Comparison of ENCODE assay signal across 8 cellular contexts in the genomic region with DNA sequence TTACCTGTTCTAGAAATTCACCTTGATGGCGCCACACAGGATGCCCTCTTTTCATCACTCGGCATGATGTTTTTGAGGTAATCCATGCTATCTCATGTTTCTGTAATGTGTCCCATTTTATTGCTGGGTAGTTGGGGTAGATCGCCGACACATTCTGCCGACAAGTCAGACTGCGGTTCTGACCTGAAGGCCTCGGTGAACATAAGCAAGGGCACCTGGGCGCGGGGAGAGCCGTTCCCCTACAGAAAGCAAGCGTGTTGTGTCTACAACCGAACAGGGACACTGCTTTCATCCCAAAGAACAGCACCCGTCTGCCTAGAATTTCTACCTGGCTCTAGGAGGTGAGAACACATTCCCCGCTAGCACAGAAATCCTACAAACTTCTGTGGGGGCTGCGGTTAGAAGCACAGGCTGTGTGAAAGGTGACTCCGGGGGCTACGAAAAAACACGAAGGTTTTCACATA.
A peak's percentile ranks its signal among the peaks of the same experiment; 100 is the strongest.
DNase-seq lines count a peak whose midpoint lies in the region; ATAC-seq and TF ChIP-seq lines count a peak whose summit lies in the region.

No MANE protein-coding gene starts in this region.

- ATAC-seq in HG02981 (IDR thresholded peaks at IDR 0.05; ENCODE audit: unreplicated experiment) (no peak), GM21390 (IDR thresholded peaks at IDR 0.05; ENCODE audit: unreplicated experiment) (no peak)

- peak overlapping the region; percentile 13 for H3K9ac ChIP-seq in skeletal muscle satellite cell (ENCODE audit: low read depth, low read length)

- H3K4me3 ChIP-seq in HEK293 (ENCODE audit: low read depth, low read length) = peak overlapping the region; percentile 57
- peak overlapping the region; percentile 52 to 75 for H3K4me3 ChIP-seq in foreskin fibroblast (ENCODE audit: low read depth in 1 of 2, low read length in 2 of 2)
- H3K4me3 ChIP-seq in skeletal muscle satellite cell (ENCODE audit: low read length) = peak overlapping the region; percentile 75

- H3K27me3 ChIP-seq in skeletal muscle satellite cell (ENCODE audit: control insufficient read depth, insufficient read depth, low read length) = peaks cover 14% of the 10 kb centered on the region

- POLR2A ChIA-PET in HEK293 (lab: Yijun Ruan, JAX) = interaction anchor here (0.6 to 5.0 kb wide), 9 partner anchors 9 to 296 kb away, joined by 3 to 91 read pairs (median 5); no protein-coding TSS in a partner anchor

- H3K27ac ChIP-seq in HEK293 (ENCODE audit: extremely low read depth, low read depth, low read length) (peak overlapping the region; percentile 100), VCaP (peak overlapping the region; percentile 97)

- no peak for TF ChIP-seq CTCF in HEK293 (tag by site-specific recombination; IDR thresholded peaks at IDR 0.05)
- no peak for TF ChIP-seq CTCF in VCaP (conservative IDR thresholded peaks at IDR 0.05)
- TF ChIP-seq CTCF in foreskin fibroblast (IDR thresholded peaks at IDR 0.05; ENCODE audit: low read depth, low read length) = no peak

- peaks cover 2% of the 10 kb centered on the region; the same call in 1 of the 2 replicates for H3K4me1 ChIP-seq in HEK293 (ENCODE audit: control insufficient read depth, insufficient read depth, low read length)
- H3K4me1 ChIP-seq in skeletal muscle satellite cell (ENCODE audit: control insufficient read depth, insufficient read depth, low read length) = peaks cover 10% of the 10 kb centered on the region

- H3K4me2 ChIP-seq in skeletal muscle satellite cell (ENCODE audit: low read length) = peak overlapping the region; percentile 91

- no peaks in the 10 kb centered on the region for H3K9me3 ChIP-seq in HEK293 (ENCODE audit: control insufficient read depth, insufficient read depth, low read depth, low read length)
- H3K9me3 ChIP-seq in skeletal muscle satellite cell (replicated peaks; ENCODE audit: low read length) = no peaks in the 10 kb centered on the region

- DNase-seq in foreskin fibroblast (no peak), mucosa of gallbladder (ENCODE audit: low spot score) (no peak), DMS153 (lab: John Stamatoyannopoulos, UW) (no peak)

- H3K36me3 ChIP-seq in HEK293 (ENCODE audit: control insufficient read depth in 2 of 2, insufficient read depth in 1 of 2, low read length in 2 of 2) = no peaks in the 10 kb centered on the region
- H3K36me3 ChIP-seq in skeletal muscle satellite cell (ENCODE audit: insufficient read depth, low read length) = no peaks in the 10 kb centered on the region

- CTCF ChIA-PET in HEK293 (lab: Yijun Ruan, JAX) = no interaction called here

TF ChIP-seq in HEK293, 187 proteins besides CTCF, POLR2A, EP300 and RAD21:
- TF ChIP-seq ZNF501 (tag by site-specific recombination; IDR thresholded peaks at IDR 0.05) = 0 out of 2 replicates have a peak, but pooled peaks have one; percentile 12
- TF ChIP-seq ZBTB20 (tag by site-specific recombination; IDR thresholded peaks at IDR 0.05) = peak; percentile 7; the same call in 1 of the 2 replicates
- TF ChIP-seq, protein P1, sequence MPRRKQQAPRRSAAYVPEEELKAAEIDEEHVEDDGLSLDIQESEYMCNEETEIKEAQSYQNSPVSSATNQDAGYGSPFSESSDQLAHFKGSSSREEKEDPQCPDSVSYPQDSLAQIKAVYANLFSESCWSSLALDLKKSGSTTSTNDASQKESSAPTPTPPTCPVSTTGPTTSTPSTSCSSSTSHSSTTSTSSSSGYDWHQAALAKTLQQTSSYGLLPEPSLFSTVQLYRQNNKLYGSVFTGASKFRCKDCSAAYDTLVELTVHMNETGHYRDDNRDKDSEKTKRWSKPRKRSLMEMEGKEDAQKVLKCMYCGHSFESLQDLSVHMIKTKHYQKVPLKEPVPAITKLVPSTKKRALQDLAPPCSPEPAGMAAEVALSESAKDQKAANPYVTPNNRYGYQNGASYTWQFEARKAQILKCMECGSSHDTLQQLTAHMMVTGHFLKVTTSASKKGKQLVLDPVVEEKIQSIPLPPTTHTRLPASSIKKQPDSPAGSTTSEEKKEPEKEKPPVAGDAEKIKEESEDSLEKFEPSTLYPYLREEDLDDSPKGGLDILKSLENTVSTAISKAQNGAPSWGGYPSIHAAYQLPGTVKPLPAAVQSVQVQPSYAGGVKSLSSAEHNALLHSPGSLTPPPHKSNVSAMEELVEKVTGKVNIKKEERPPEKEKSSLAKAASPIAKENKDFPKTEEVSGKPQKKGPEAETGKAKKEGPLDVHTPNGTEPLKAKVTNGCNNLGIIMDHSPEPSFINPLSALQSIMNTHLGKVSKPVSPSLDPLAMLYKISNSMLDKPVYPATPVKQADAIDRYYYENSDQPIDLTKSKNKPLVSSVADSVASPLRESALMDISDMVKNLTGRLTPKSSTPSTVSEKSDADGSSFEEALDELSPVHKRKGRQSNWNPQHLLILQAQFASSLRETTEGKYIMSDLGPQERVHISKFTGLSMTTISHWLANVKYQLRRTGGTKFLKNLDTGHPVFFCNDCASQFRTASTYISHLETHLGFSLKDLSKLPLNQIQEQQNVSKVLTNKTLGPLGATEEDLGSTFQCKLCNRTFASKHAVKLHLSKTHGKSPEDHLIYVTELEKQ (tag by site-specific recombination; IDR thresholded peaks at IDR 0.05; ENCODE audit: borderline replicate concordance) = 0 out of 2 replicates have a peak, but pooled peaks have one; percentile 6
- TF ChIP-seq, protein P2, sequence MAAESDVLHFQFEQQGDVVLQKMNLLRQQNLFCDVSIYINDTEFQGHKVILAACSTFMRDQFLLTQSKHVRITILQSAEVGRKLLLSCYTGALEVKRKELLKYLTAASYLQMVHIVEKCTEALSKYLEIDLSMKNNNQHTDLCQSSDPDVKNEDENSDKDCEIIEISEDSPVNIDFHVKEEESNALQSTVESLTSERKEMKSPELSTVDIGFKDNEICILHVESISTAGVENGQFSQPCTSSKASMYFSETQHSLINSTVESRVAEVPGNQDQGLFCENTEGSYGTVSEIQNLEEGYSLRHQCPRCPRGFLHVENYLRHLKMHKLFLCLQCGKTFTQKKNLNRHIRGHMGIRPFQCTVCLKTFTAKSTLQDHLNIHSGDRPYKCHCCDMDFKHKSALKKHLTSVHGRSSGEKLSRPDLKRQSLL (tag by site-specific recombination; IDR thresholded peaks at IDR 0.05) = no peak
- no peak for TF ChIP-seq ZNF776 (tag by site-specific recombination; IDR thresholded peaks at IDR 0.05; ENCODE audit: borderline replicate concordance)
- peak; percentile 73 for TF ChIP-seq ZBTB17 (tag by site-specific recombination; IDR thresholded peaks at IDR 0.05)
- TF ChIP-seq EGR2 (tag by site-specific recombination; IDR thresholded peaks at IDR 0.05; ENCODE audit: low read depth) = no peak
- TF ChIP-seq, protein P3, sequence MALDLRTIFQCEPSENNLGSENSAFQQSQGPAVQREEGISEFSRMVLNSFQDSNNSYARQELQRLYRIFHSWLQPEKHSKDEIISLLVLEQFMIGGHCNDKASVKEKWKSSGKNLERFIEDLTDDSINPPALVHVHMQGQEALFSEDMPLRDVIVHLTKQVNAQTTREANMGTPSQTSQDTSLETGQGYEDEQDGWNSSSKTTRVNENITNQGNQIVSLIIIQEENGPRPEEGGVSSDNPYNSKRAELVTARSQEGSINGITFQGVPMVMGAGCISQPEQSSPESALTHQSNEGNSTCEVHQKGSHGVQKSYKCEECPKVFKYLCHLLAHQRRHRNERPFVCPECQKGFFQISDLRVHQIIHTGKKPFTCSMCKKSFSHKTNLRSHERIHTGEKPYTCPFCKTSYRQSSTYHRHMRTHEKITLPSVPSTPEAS (tag by site-specific recombination; IDR thresholded peaks at IDR 0.05) = 0 out of 2 replicates have a peak, but pooled peaks have one; percentile 11
